Comparison of ENCODE assay signal across 34 cellular contexts in the genomic region with DNA sequence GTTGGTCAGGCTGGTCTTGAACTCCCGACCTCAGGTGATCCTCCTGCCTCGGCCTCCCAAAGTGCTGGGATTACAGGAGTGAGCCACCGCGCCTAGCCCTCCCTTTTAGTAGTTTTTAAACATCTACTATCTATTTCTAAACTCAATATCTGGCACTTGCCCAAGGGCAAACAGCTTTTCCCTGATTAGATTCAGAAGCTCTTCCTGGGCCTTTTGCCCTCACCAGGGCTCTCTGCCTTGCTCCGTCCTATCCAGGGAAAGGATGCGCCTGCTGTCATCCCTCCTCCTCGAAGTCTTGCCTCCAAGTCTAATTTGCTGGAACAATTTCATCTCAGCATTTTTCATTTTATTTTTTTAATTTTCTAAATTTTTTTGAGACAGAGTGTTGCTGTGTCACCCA. TPM values are rescaled to one million over a fixed set of nuclear protein-coding genes. Genes with fewer than 3 reads are reported as not detected.
"Had no signal": no experiment of that assay in that cellular context is flagged by ENCODE, and none has a peak within 500 bp of the region (broad histone marks: within the 10 kb centered on the region; RNA-seq: fewer than 3 reads in every experiment).

No MANE protein-coding gene starts in this region.

- ATAC-seq: activated CD8-positive, alpha-beta T cell treated with anti-CD3 and anti-CD28 coated beads for 36 hours; activated naive CD4-positive, alpha-beta T cell treated with anti-CD3 and anti-CD28 coated beads, Interleukin-2, amount 50 U/mL, for 72 hours; activated T-cell treated with anti-CD3 and anti-CD28 coated beads, Interleukin-2, amount 50 U/mL, for 4 hours; activated T-cell treated with anti-CD3 and anti-CD28 coated beads, Interleukin-2, amount 50 U/mL, for 72 hours; activated T-helper 17 cell treated with anti-CD3 and anti-CD28 coated beads, Interleukin-2, amount 50 U/mL, for 72 hours; body of pancreas had no signal

- H3K27ac ChIP-seq: adrenal gland, body of pancreas, brain microvascular endothelial cell, breast epithelium, VCaP had no signal

- DNase-seq: activated B cell treated with CpG ODN at 0.5 μM for 24 hours; activated CD4-positive, alpha-beta memory T cell treated with anti-CD3 and anti-CD28 coated beads for 36 hours; activated CD4-positive, alpha-beta T cell treated with anti-CD3 and anti-CD28 coated beads for 4 hours; activated CD4-positive, alpha-beta T cell treated with anti-CD3 and anti-CD28 coated beads, Interleukin-2, amount 10 ng/mL, durations not matched to agents 24 days and 14 days; activated CD4-positive, alpha-beta T cell treated with anti-CD3 and anti-CD28 coated beads, Interleukin-2, amount 50 U/mL, for 1 hour; activated CD4-positive, alpha-beta T cell treated with anti-CD3 and anti-CD28 coated beads, Interleukin-2, amount 50 U/mL, for 4 hours; activated CD4-positive, CD25-positive, alpha-beta regulatory T cell treated with anti-CD3 and anti-CD28 coated beads, Interleukin-2, amount 50 U/mL, for 72 hours; activated CD8-positive, alpha-beta memory T cell treated with anti-CD3 and anti-CD28 coated beads, Interleukin-2, amount 50 U/mL, for 4 hours; activated CD8-positive, alpha-beta T cell treated with anti-CD3 and anti-CD28 coated beads for 36 hours; activated effector memory CD4-positive, alpha-beta T cell treated with anti-CD3 and anti-CD28 coated beads, Interleukin-2, amount 50 U/mL, for 16 hours; activated gamma-delta T cell treated with Interleukin-2 at 50 U/mL for 16 hours; activated naive CD4-positive, alpha-beta T cell; activated naive CD4-positive, alpha-beta T cell treated with anti-CD3 and anti-CD28 coated beads for 36 hours; activated naive CD4-positive, alpha-beta T cell treated with anti-CD3 and anti-CD28 coated beads, Interleukin-2, amount 50 U/mL, for 16 hours; activated naive CD8-positive, alpha-beta T cell treated with anti-CD3 and anti-CD28 coated beads for 36 hours; activated T-cell treated with anti-CD3 and anti-CD28 coated beads for 4 hours; activated T-cell treated with anti-CD3 and anti-CD28 coated beads, Interleukin-2, amount 50 U/mL, for 1 hour; activated T-cell treated with anti-CD3 and anti-CD28 coated beads, Interleukin-2, amount 50 U/mL, for 4 hours; activated T-cell treated with anti-CD3 and anti-CD28 coated beads, Interleukin-2, amount 50 U/mL, for 72 hours; amniotic stem cell; aorta; body of pancreas; brain microvascular endothelial cell; central memory CD4-positive, alpha-beta T cell; T-helper 1 cell; T-helper 2 cell; T-helper 9 cell had no signal

- H3K4me3 ChIP-seq: adrenal gland, body of pancreas, breast epithelium had no signal

- H3K27me3 ChIP-seq: adrenal gland, body of pancreas, brain microvascular endothelial cell, breast epithelium had no signal

- H3K36me3 ChIP-seq: brain microvascular endothelial cell, breast epithelium had no signal

- H3K9me3 ChIP-seq: adrenal gland, body of pancreas, breast epithelium had no signal

- H3K4me1 ChIP-seq: adrenal gland, body of pancreas, breast epithelium had no signal

RNA-seq across cellular contexts. Expression of a gene that starts 41.4 kb away (rescaled TPM):
- total RNA-seq: activated B cell treated with CpG ODN at 0.5 μM for 24 hours; activated CD4-positive, alpha-beta memory T cell treated with anti-CD3 and anti-CD28 coated beads for 36 hours; activated CD4-positive, alpha-beta T cell treated with anti-CD3 and anti-CD28 coated beads, Interleukin-2, amount 10 ng/mL, durations not matched to agents 24 days and 14 days; activated CD8-positive, alpha-beta memory T cell treated with anti-CD3 and anti-CD28 coated beads for 36 hours; activated CD8-positive, alpha-beta T cell treated with anti-CD3 and anti-CD28 coated beads for 36 hours; activated naive CD4-positive, alpha-beta T cell treated with anti-CD3 and anti-CD28 coated beads for 36 hours; activated naive CD4-positive, alpha-beta T cell treated with anti-CD3 and anti-CD28 coated beads, Interleukin-2, amount 50 U/mL, for 72 hours; activated naive CD8-positive, alpha-beta T cell treated with anti-CD3 and anti-CD28 coated beads for 36 hours; activated T-helper 1 cell treated with anti-CD3 and anti-CD28 coated beads, Interleukin-12 subunit alpha, Interleukin-12 subunit beta, Interleukin-2, Interleukin-4 antibody, amounts not matched to agents 30 ng/mL and 10 ng/mL and 1 ng/mL, durations not matched to agents 14 hours and 24 hours and 36 hours; activated T-helper 17 cell treated with anti-CD3 and anti-CD28 coated beads, Interleukin-2, amount 50 U/mL, for 72 hours had no signal
